8 cellular contexts compared by ENCODE assay signal in the genomic region with DNA sequence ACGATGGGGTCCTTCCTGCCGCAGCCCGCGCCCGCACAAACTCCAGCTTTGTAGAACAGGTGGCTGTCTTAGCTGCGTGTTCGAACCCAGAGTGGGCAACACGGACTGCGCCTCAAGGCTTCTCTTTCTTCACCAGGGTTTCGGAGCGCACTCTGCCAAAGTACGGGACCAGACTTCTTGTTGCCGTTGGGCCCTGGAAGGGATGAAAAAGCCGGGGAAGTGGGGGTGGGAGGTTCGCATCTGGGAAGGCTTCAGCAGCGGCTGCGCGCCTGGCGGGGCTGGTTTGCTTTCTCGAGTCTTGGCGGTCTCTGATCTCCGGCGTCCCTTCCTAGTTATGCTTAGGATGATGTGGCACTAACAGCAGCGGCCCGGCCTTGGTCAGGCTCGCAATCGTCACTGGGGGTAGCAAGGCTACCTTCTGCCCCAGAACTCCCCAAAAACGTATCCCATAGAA. TPM values are rescaled to one million over a fixed set of nuclear protein-coding genes. Genes with fewer than 3 reads are reported as not detected.
DNase-seq lines count a peak whose midpoint lies in the region; TF ChIP-seq lines count a peak whose summit lies in the region.

No MANE protein-coding gene starts in this region.

- peaks cover 0 to 2% of the 10 kb centered on the region in 2 experiments; a peak in 2 of 5 replicates for H3K9me3 Mint-ChIP-seq in H9
- H3K9me3 Mint-ChIP-seq in immature natural killer cell: peaks cover 0 to 9% (median 4%) of the 10 kb centered on the region in 6 donors
- H3K9me3 Mint-ChIP-seq in stimulated activated naive CD8-positive, alpha-beta T cell treated with anti-CD3 and anti-CD28 coated beads, Interleukin-15, Interleukin-2, amounts not matched to agents 100 ng/mL and 50 ng/mL, for 24 hours: no peaks in the 10 kb centered on the region

- no peak overlapping the region for H3K56ac ChIP-seq in H9 (ENCODE audit: insufficient read length, low read depth, low read length)

- H3K14ac ChIP-seq in H9 (ENCODE audit: insufficient read depth, low read length): no peak overlapping the region

- peaks cover 18 to 25% of the 10 kb centered on the region in 2 experiments for H3K4me1 Mint-ChIP-seq in H9
- H3K4me1 Mint-ChIP-seq in immature natural killer cell: peaks cover 0 to 1% of the 10 kb centered on the region in 2 donors
- H3K4me1 Mint-ChIP-seq in stimulated activated naive CD8-positive, alpha-beta T cell treated with anti-CD3 and anti-CD28 coated beads, Interleukin-15, Interleukin-2, amounts not matched to agents 100 ng/mL and 50 ng/mL, for 24 hours (ENCODE audit: low read depth): peaks cover 13% of the 10 kb centered on the region

- no peaks in the 10 kb centered on the region for H3K79me2 ChIP-seq in H9 (ENCODE audit: insufficient read depth, low read length)

- no peak overlapping the region for H3K4ac ChIP-seq in H9 (ENCODE audit: low read depth, low read length)

- no peak overlapping the region for H3K9ac ChIP-seq in H9 (ENCODE audit: extremely low read depth, insufficient read length, low read length)

- WGBS in H9 (ENCODE audit: extremely low coverage, insufficient read length, low lambda C conversion rate): no CpG with 5 or more reads among the region's 28 CpGs

- H3K36me3 Mint-ChIP-seq in H9 (ENCODE audit: insufficient read depth in 1 of 3, low read depth in 3 of 3) (peaks cover 0 to 2% (median 0%) of the 10 kb centered on the region in 3 experiments; a peak in 1 of 7 replicates), immature natural killer cell (no peaks in the 10 kb centered on the region)
- H3K36me3 Mint-ChIP-seq in stimulated activated naive CD8-positive, alpha-beta T cell treated with anti-CD3 and anti-CD28 coated beads, Interleukin-15, Interleukin-2, amounts not matched to agents 100 ng/mL and 50 ng/mL, for 24 hours (ENCODE audit: low read depth): no peaks in the 10 kb centered on the region

- no peak overlapping the region for H4K8ac ChIP-seq in H9 (replicated peaks; ENCODE audit: insufficient read length, low read depth, low read length)

- no peak for DNase-seq in AG10803 (ENCODE audit: low read depth)
- peak; percentile 43 for DNase-seq in H9
- no peak for DNase-seq in immature natural killer cell
- no peak for DNase-seq in DMS153 (lab: John Stamatoyannopoulos, UW)
- DNase-seq in A172 (ENCODE audit: low spot score): no peak
- no peak for DNase-seq in 8988T

- H4K20me1 ChIP-seq in H9 (ENCODE audit: control insufficient read depth, insufficient read depth, insufficient read length): no peaks in the 10 kb centered on the region

- H3K4me1 ChIP-seq in H9 (ENCODE audit: insufficient read depth, low read length): peaks cover 2% of the 10 kb centered on the region; the same call in 1 of the 2 replicates

- peak overlapping the region; percentile 12; the same call in 1 of the 2 replicates for H3K4me3 ChIP-seq in AG10803 (ENCODE audit: low read length)

- H3K27me3 Mint-ChIP-seq in H9 (ENCODE audit: low read depth) (peaks cover 43% of the 10 kb centered on the region), immature natural killer cell (ENCODE audit: low read depth in 3 of 3) (peaks cover 17 to 25% (median 20%) of the 10 kb centered on the region in 3 donors)
- peaks cover 63% of the 10 kb centered on the region for H3K27me3 Mint-ChIP-seq in stimulated activated naive CD8-positive, alpha-beta T cell treated with anti-CD3 and anti-CD28 coated beads, Interleukin-15, Interleukin-2, amounts not matched to agents 100 ng/mL and 50 ng/mL, for 24 hours

- no peak overlapping the region for H2BK12ac ChIP-seq in H9 (ENCODE audit: insufficient read length, low read depth, low read length)

- no peak overlapping the region for H2BK5ac ChIP-seq in H9 (ENCODE audit: insufficient read length, low read length)

- no peak overlapping the region for H2BK120ac ChIP-seq in H9 (ENCODE audit: low read depth, low read length, poor library complexity, severe bottlenecking)

- H2BK15ac ChIP-seq in H9 (ENCODE audit: low read depth, low read length): no peak overlapping the region

- H3K4me3 Mint-ChIP-seq in H9 (peak overlapping the region; percentile 76 to 91), immature natural killer cell (peak overlapping the region in 3 of 5 donors; percentile 5 to 60 (median 26))
- H3K4me3 Mint-ChIP-seq in stimulated activated naive CD8-positive, alpha-beta T cell treated with anti-CD3 and anti-CD28 coated beads, Interleukin-15, Interleukin-2, amounts not matched to agents 100 ng/mL and 50 ng/mL, for 24 hours: peak overlapping the region; percentile 75

- H2BK20ac ChIP-seq in H9 (ENCODE audit: low read depth, low read length, poor library complexity, severe bottlenecking): no peak overlapping the region

- H3K79me1 ChIP-seq in H9 (ENCODE audit: insufficient read depth, low read depth, low read length, poor library complexity, severe bottlenecking): no peaks in the 10 kb centered on the region

- peaks cover 14% of the 10 kb centered on the region for H3K23me2 ChIP-seq in H9 (ENCODE audit: insufficient read length, low read depth, low read length, poor library complexity, severe bottlenecking)

- H2AK5ac ChIP-seq in H9 (ENCODE audit: insufficient read length, low read length): no peak overlapping the region

- no peak overlapping the region for H3K18ac ChIP-seq in H9 (ENCODE audit: insufficient read length, low read depth, low read length)

- no peak overlapping the region for H3K27ac Mint-ChIP-seq in H9
- H3K27ac Mint-ChIP-seq in immature natural killer cell: no peak overlapping the region
- no peak overlapping the region for H3K27ac Mint-ChIP-seq in stimulated activated naive CD8-positive, alpha-beta T cell treated with anti-CD3 and anti-CD28 coated beads, Interleukin-15, Interleukin-2, amounts not matched to agents 100 ng/mL and 50 ng/mL, for 24 hours

- no peaks in the 10 kb centered on the region for H3K9me3 ChIP-seq in H9 (ENCODE audit: control insufficient read depth, low read depth, low read length)

- H3K27me3 ChIP-seq in H9 (ENCODE audit: insufficient read depth, low read length): peaks cover 18% of the 10 kb centered on the region; the same call in 1 of the 2 replicates

- no peak overlapping the region for H4K91ac ChIP-seq in H9 (ENCODE audit: insufficient read length, low read depth, low read length)

- H2AFZ ChIP-seq in H9 (ENCODE audit: low read length): no peak overlapping the region

- H3K4me2 ChIP-seq in H9 (ENCODE audit: insufficient read depth, insufficient read length, low read length): peak overlapping the region; percentile 97

- no peak for TF ChIP-seq CTCF in AG10803 (conservative IDR thresholded peaks at IDR 0.05; ENCODE audit: low read length)
- no peak for TF ChIP-seq CTCF in H9 (conservative IDR thresholded peaks at IDR 0.05)

- H3K27ac ChIP-seq in H9 (ENCODE audit: insufficient read length, low read depth, low read length) (no peak overlapping the region), angular gyrus (ENCODE audit: low read depth, low read length) (peak overlapping the region; percentile 40)

- H4K5ac ChIP-seq in H9 (ENCODE audit: insufficient read length, low read depth, low read length): no peak overlapping the region

- no peak overlapping the region for H3K23ac ChIP-seq in H9 (ENCODE audit: insufficient read length, low read depth, low read length)

- no peak overlapping the region for H3T11ph ChIP-seq in H9 (ENCODE audit: low read length)

RNA-seq across cellular contexts. Expression of a gene that starts 0.7 kb away (rescaled TPM):
- total RNA-seq in H9 (2021): 1.4 and 2.0 TPM in 2 replicates
- under 1 TPM in 1 of 3 donors, not detected in 2; 0.17 TPM for polyA plus RNA-seq in immature natural killer cell
- not detected in 2 replicates for total RNA-seq in A172 (2014; rRNA removed; shearing (Covaris generic))

Comparison
In these comparisons a context has a peak if more than half of its experiments do, and no peak if none do; other contexts are left out.
1. H3K4me3 Mint-ChIP-seq: peak in every context shown above with its lines; median percentile 84 in H9; 75 in stimulated activated naive CD8-positive, alpha-beta T cell treated with anti-CD3 and anti-CD28 coated beads, Interleukin-15, Interleukin-2, amounts not matched to agents 100 ng/mL and 50 ng/mL, for 24 hours; 26 in immature natural killer cell.